8 cellular contexts compared by ENCODE assay signal in genomic region chr5:133460172-133460758, GRCh38.
DNase-seq lines count a peak whose midpoint lies in the region; ATAC-seq and TF ChIP-seq lines count a peak whose summit lies in the region.

No MANE protein-coding gene starts in this region.

- H3K4me1 ChIP-seq in BE2C (peaks cover 18% of the 10 kb centered on the region), foreskin keratinocyte (peaks cover 20% of the 10 kb centered on the region)

- H3K4me3 ChIP-seq in BE2C (ENCODE audit: low read depth, low read length) = no peak overlapping the region
- no peak overlapping the region for H3K4me3 ChIP-seq in WERI-Rb-1 (ENCODE audit: low read depth, low read length)

- no peak for ATAC-seq in foreskin keratinocyte
- ATAC-seq in GM21723 (IDR thresholded peaks at IDR 0.05; ENCODE audit: unreplicated experiment) = no peak
- no peak for ATAC-seq in GM19328 (IDR thresholded peaks at IDR 0.05; ENCODE audit: unreplicated experiment)
- ATAC-seq in HG03175 (IDR thresholded peaks at IDR 0.05; ENCODE audit: unreplicated experiment) = no peak

- DNase-seq in BE2C = peak; percentile 33
- peak; percentile 41 for DNase-seq in GM19240 (ENCODE audit: insufficient read length, low spot score)
- peak; percentile 65 for DNase-seq in WERI-Rb-1
- peak in 1 of 2 donors; percentile 33 for DNase-seq in foreskin keratinocyte
- peak; percentile 2 for DNase-seq in stimulated activated CD8-positive, alpha-beta memory T cell treated with anti-CD3 and anti-CD28 coated beads, Interleukin-4, amount 100 ng/mL, for 24 hours (ENCODE audit: low read depth)

- H3K9me3 ChIP-seq in BE2C = no peaks in the 10 kb centered on the region
- H3K9me3 ChIP-seq in WERI-Rb-1 (ENCODE audit: severe bottlenecking) = no peaks in the 10 kb centered on the region

- H3K36me3 ChIP-seq in BE2C (no peaks in the 10 kb centered on the region), WERI-Rb-1 (no peaks in the 10 kb centered on the region)

- TF ChIP-seq CTCF in BE2C (IDR thresholded peaks at IDR 0.05; ENCODE audit: low read depth, low read length) (peak; percentile 76), WERI-Rb-1 (IDR thresholded peaks at IDR 0.05; ENCODE audit: low read depth, low read length) (peak; percentile 94), foreskin keratinocyte (conservative IDR thresholded peaks at IDR 0.05) (peak; percentile 86)

- H3K27me3 ChIP-seq in BE2C = no peaks in the 10 kb centered on the region
- H3K27me3 ChIP-seq in WERI-Rb-1 (ENCODE audit: insufficient read depth, low read depth, severe bottlenecking) = no peaks in the 10 kb centered on the region
- no peaks in the 10 kb centered on the region for H3K27me3 ChIP-seq in foreskin keratinocyte

- H3K27ac ChIP-seq in WERI-Rb-1 (no peak overlapping the region), foreskin keratinocyte (no peak overlapping the region)
